Comparison of ENCODE assay signal across 8 cellular contexts in genomic region chr10:69901623-69902505, GRCh38.
A peak's percentile ranks its signal among the peaks of the same experiment; 100 is the strongest.
DNase-seq lines count a peak whose midpoint lies in the region; ATAC-seq and TF ChIP-seq lines count a peak whose summit lies in the region.

No MANE protein-coding gene starts in this region.

- peak overlapping the region; percentile 70 for H2AK5ac ChIP-seq in neuronal stem cell (ENCODE audit: low read depth, low read length)

- peak; percentile 65 for DNase-seq in Calu3
- peak; percentile 76 for DNase-seq in GM23248
- DNase-seq in RWPE2 (ENCODE audit: low spot score) = no peak
- DNase-seq in esophagus squamous epithelium (lab: John Stamatoyannopoulos, UW) = no peak
- peak; percentile 56 for DNase-seq in neuronal stem cell (ENCODE audit: low spot score)
- no peak for DNase-seq in T-helper 9 cell
- no peak for DNase-seq in CD4-positive, alpha-beta memory T cell
- no peak for DNase-seq in pons (ENCODE audit: low spot score)

- H3K9ac ChIP-seq in GM23248 = no peak overlapping the region
- H3K9ac ChIP-seq in neuronal stem cell (ENCODE audit: low read depth, low read length, poor library complexity) = no peak overlapping the region

- H3K4me1 Mint-ChIP-seq in Calu3 (ENCODE audit: low read depth, unreplicated experiment) = peaks cover 7% of the 10 kb centered on the region
- H3K4me1 Mint-ChIP-seq in CD4-positive, alpha-beta memory T cell = no peaks in the 10 kb centered on the region

- no peak overlapping the region for H3K4me3 Mint-ChIP-seq in Calu3 (ENCODE audit: low read depth, unreplicated experiment)
- H3K4me3 Mint-ChIP-seq in CD4-positive, alpha-beta memory T cell = no peak overlapping the region

- POLR2A ChIA-PET in CD4-positive, alpha-beta memory T cell (lab: Charles Lee; ENCODE audit: partially characterized antibody) = no interaction called here

- no peak overlapping the region for H3K27ac ChIP-seq in GM23248
- H3K27ac ChIP-seq in RWPE2 (ENCODE audit: poor library complexity, severe bottlenecking) = no peak overlapping the region
- H3K27ac ChIP-seq in esophagus squamous epithelium = no peak overlapping the region
- no peak overlapping the region for H3K27ac ChIP-seq in neuronal stem cell (replicated peaks; ENCODE audit: low read length)
- H3K27ac ChIP-seq in CD4-positive, alpha-beta memory T cell (ENCODE audit: low read depth, low read length) = no peak overlapping the region

- H4K20me1 ChIP-seq in GM23248 (ENCODE audit: insufficient read depth) = no peaks in the 10 kb centered on the region

- H3K27me3 Mint-ChIP-seq in Calu3 (ENCODE audit: unreplicated experiment) = peaks cover 40% of the 10 kb centered on the region
- H3K27me3 Mint-ChIP-seq in CD4-positive, alpha-beta memory T cell = no peaks in the 10 kb centered on the region

- H3K79me1 ChIP-seq in neuronal stem cell (ENCODE audit: low read depth, low read length) = no peaks in the 10 kb centered on the region

- H3K36me3 Mint-ChIP-seq in Calu3 (ENCODE audit: insufficient read depth, unreplicated experiment) = no peaks in the 10 kb centered on the region
- H3K36me3 Mint-ChIP-seq in CD4-positive, alpha-beta memory T cell = no peaks in the 10 kb centered on the region

- in situ Hi-C loops in GM23248 (cut with MboI) = no loop called here

- H3K4ac ChIP-seq in neuronal stem cell (ENCODE audit: low read length) = no peak overlapping the region

- H3K18ac ChIP-seq in neuronal stem cell (ENCODE audit: low read length) = peak overlapping the region; percentile 54

- CTCF ChIA-PET in Calu3 (lab: Charles Lee) = interaction anchor here (1.5 to 2.3 kb wide), 4 partner anchors 10 to 40 kb away, joined by 3 to 7 read pairs (median 4); no protein-coding TSS in a partner anchor
- CTCF ChIA-PET in CD4-positive, alpha-beta memory T cell (lab: Charles Lee; ENCODE audit: partially characterized antibody) = interaction anchor here (0.7 to 1.2 kb wide), 3 partner anchors 9 to 20 kb away, joined by 3 to 4 read pairs (median 3); no protein-coding TSS in a partner anchor

- no peak overlapping the region for H2BK12ac ChIP-seq in neuronal stem cell (ENCODE audit: low read length)

- H2BK15ac ChIP-seq in neuronal stem cell (ENCODE audit: low read length) = no peak overlapping the region

- H2AFZ ChIP-seq in GM23248 (0 out of 2 replicates have a peak overlapping the region, but pooled peaks have one; percentile 28), neuronal stem cell (ENCODE audit: low read length) (peak overlapping the region; percentile 85)

- 60 to 63% methylated on average over 9 to 10 of the region's 10 CpGs for WGBS in GM23248 (ENCODE audit: low coverage in 1 of 2, low lambda C conversion rate in 2 of 2, missing lambda C conversion rate in 2 of 2), 2 experiments
- WGBS in esophagus squamous epithelium, 2 donors = 43 to 63% methylated on average over 7 of the region's 10 CpGs
- WGBS in neuronal stem cell (ENCODE audit: extremely low coverage in 2 of 2, insufficient read length in 2 of 2, insufficient replicate concordance in 1 of 2), 2 donors = no CpG with 5 or more reads among the region's 10 CpGs

- H4K8ac ChIP-seq in neuronal stem cell (ENCODE audit: low read depth, low read length) = no peak overlapping the region

- BruUV-seq in Calu3 (replicated peaks; lab: Mats Ljungman, UMichigan) = no TSS peak

- no peak overlapping the region for H2BK5ac ChIP-seq in neuronal stem cell (ENCODE audit: low read length)

- no peaks in the 10 kb centered on the region for H3K36me3 ChIP-seq in GM23248 (ENCODE audit: low read depth)
- no peaks in the 10 kb centered on the region for H3K36me3 ChIP-seq in RWPE2 (ENCODE audit: low read depth)
- H3K36me3 ChIP-seq in esophagus squamous epithelium = no peaks in the 10 kb centered on the region
- H3K36me3 ChIP-seq in neuronal stem cell (replicated peaks in 1 of 2; ENCODE audit: control insufficient read depth in 2 of 2, insufficient read depth in 2 of 2, low read length in 2 of 2) = no peaks in the 10 kb centered on the region
- H3K36me3 ChIP-seq in CD4-positive, alpha-beta memory T cell (ENCODE audit: insufficient read depth, low read length) = no peaks in the 10 kb centered on the region

- no peak for TF ChIP-seq POLR2A in esophagus squamous epithelium (IDR thresholded peaks at IDR 0.05)

- peak; percentile 70; the same call in 2 of the 3 replicates for ATAC-seq in RWPE2 (ENCODE audit: low read depth)

- peaks cover under 1% of the 10 kb centered on the region; the same call in 1 of the 2 replicates for H3K4me1 ChIP-seq in GM23248 (ENCODE audit: insufficient read depth)
- H3K4me1 ChIP-seq in RWPE2 (ENCODE audit: insufficient read depth, poor library complexity, severe bottlenecking) = no peaks in the 10 kb centered on the region
- H3K4me1 ChIP-seq in esophagus squamous epithelium = peaks cover 0 to 20% (median 0%) of the 10 kb centered on the region in 3 donors
- peaks cover 27 to 41% of the 10 kb centered on the region in 2 donors for H3K4me1 ChIP-seq in neuronal stem cell (ENCODE audit: control insufficient read depth in 2 of 2, insufficient read depth in 1 of 2, low read depth in 1 of 2, low read length in 2 of 2)
- H3K4me1 ChIP-seq in CD4-positive, alpha-beta memory T cell (ENCODE audit: insufficient read depth, low read length) = no peaks in the 10 kb centered on the region

- H3K27ac Mint-ChIP-seq in Calu3 (ENCODE audit: unreplicated experiment) = no peak overlapping the region
- H3K27ac Mint-ChIP-seq in CD4-positive, alpha-beta memory T cell = no peak overlapping the region

- H3K9me3 Mint-ChIP-seq in Calu3 (ENCODE audit: low read depth, unreplicated experiment) = no peaks in the 10 kb centered on the region
- H3K9me3 Mint-ChIP-seq in CD4-positive, alpha-beta memory T cell = no peaks in the 10 kb centered on the region

- TF ChIP-seq CTCF in Calu3 (IDR thresholded peaks at IDR 0.05; ENCODE audit: unreplicated experiment) (peak; percentile 59), RWPE2 (IDR thresholded peaks at IDR 0.05; ENCODE audit: poor library complexity, severe bottlenecking) (peak; percentile 47), esophagus squamous epithelium (IDR thresholded peaks at IDR 0.05) (peak in 5 of 6 experiments; percentile 42 to 61 (median 49))

- intact Hi-C loops in Calu3 (cut with micrococcal nuclease; ENCODE audit: unreplicated experiment) (no loop called here), esophagus squamous epithelium (cut with DNase I) (no loop called here)
- intact Hi-C loops in CD4-positive, alpha-beta memory T cell (cut with micrococcal nuclease) = no loop called here

- H3K4me3 ChIP-seq in GM23248 = no peak overlapping the region
- no peak overlapping the region for H3K4me3 ChIP-seq in RWPE2 (ENCODE audit: severe bottlenecking)
- H3K4me3 ChIP-seq in esophagus squamous epithelium = no peak overlapping the region
- no peak overlapping the region for H3K4me3 ChIP-seq in neuronal stem cell (ENCODE audit: low read length in 2 of 2)
- H3K4me3 ChIP-seq in CD4-positive, alpha-beta memory T cell (ENCODE audit: low read length in 2 of 2) = no peak overlapping the region

- no peaks in the 10 kb centered on the region for H3K9me3 ChIP-seq in GM23248 (ENCODE audit: low read depth)
- no peaks in the 10 kb centered on the region for H3K9me3 ChIP-seq in RWPE2 (ENCODE audit: severe bottlenecking)
- no peaks in the 10 kb centered on the region for H3K9me3 ChIP-seq in esophagus squamous epithelium
- H3K9me3 ChIP-seq in neuronal stem cell (replicated peaks in 1 of 2; ENCODE audit: control insufficient read depth in 2 of 2, insufficient read depth in 1 of 2, low read depth in 1 of 2, low read length in 2 of 2) = no peaks in the 10 kb centered on the region
- no peaks in the 10 kb centered on the region for H3K9me3 ChIP-seq in CD4-positive, alpha-beta memory T cell (ENCODE audit: control insufficient read depth in 1 of 2, low read length in 2 of 2)

- H3K14ac ChIP-seq in neuronal stem cell (ENCODE audit: low read length) = no peak overlapping the region

- H3F3A ChIP-seq in GM23248 (ENCODE audit: insufficient read depth) = no peaks in the 10 kb centered on the region

- H3K27me3 ChIP-seq in GM23248 (replicated peaks; ENCODE audit: insufficient read depth) = no peaks in the 10 kb centered on the region
- H3K27me3 ChIP-seq in RWPE2 (ENCODE audit: insufficient read depth, poor library complexity, severe bottlenecking) = no peaks in the 10 kb centered on the region
- H3K27me3 ChIP-seq in esophagus squamous epithelium = no peaks in the 10 kb centered on the region
- H3K27me3 ChIP-seq in neuronal stem cell (ENCODE audit: control insufficient read depth in 3 of 3, insufficient read depth in 3 of 3, low read depth in 1 of 3, low read length in 3 of 3) = no peaks in the 10 kb centered on the region
- no peaks in the 10 kb centered on the region for H3K27me3 ChIP-seq in CD4-positive, alpha-beta memory T cell (ENCODE audit: insufficient read depth, low read length)

- H2BK120ac ChIP-seq in neuronal stem cell (ENCODE audit: low read depth, low read length) = no peak overlapping the region

- no peak overlapping the region for H4K91ac ChIP-seq in neuronal stem cell (ENCODE audit: low read depth, low read length, poor library complexity)

- H3K4me2 ChIP-seq in GM23248 (ENCODE audit: unreplicated experiment) (no peak overlapping the region), neuronal stem cell (ENCODE audit: insufficient read depth, low read length, poor library complexity, severe bottlenecking) (no peak overlapping the region)

- no peaks in the 10 kb centered on the region for H3K79me2 ChIP-seq in GM23248 (ENCODE audit: insufficient read depth)

- no peaks in the 10 kb centered on the region for H3K9me2 ChIP-seq in GM23248 (ENCODE audit: insufficient read depth)

- H3K23ac ChIP-seq in neuronal stem cell (ENCODE audit: low read depth, low read length, poor library complexity) = no peak overlapping the region

Comparison
In these comparisons a context has a peak if more than half of its experiments do, and no peak if none do; other contexts are left out.
1. DNase-seq: peak in Calu3 (single experiment), GM23248 (single experiment) and neuronal stem cell (single experiment); none in RWPE2 (single experiment), esophagus squamous epithelium (single experiment), T-helper 9 cell (single experiment), CD4-positive, alpha-beta memory T cell (0 of 5) and pons (single experiment).
2. Peak in every context shown above with its lines, with median percentiles within 50 percentile points of each other: CTCF ChIP-seq.